Comparison of ENCODE assay signal across 8 cellular contexts in the genomic region with DNA sequence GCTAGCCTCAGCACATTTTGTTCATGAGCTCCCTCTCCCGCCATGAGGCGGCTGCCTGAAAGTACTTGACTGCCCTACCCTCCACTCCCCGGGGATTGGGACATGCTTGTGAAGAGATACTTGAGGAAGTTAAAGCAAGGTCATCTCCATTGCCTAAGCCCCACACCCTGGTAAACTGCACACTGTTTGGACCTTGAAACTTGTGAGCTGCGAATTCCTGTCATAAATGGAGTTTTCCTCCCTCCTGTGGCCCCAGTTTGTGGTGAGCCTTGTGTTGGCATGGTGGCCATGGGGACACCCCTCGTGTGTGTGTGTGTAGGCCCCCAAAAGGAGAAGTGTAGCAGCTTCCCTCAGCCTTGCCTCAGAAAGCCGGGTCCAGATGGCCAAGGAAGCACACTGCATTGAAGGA.
A peak's percentile ranks its signal among the peaks of the same experiment; 100 is the strongest.
DNase-seq lines count a peak whose midpoint lies in the region; ATAC-seq and TF ChIP-seq lines count a peak whose summit lies in the region.
"Had no signal": no experiment of that assay in that cellular context is flagged by ENCODE, and none has a peak within 500 bp of the region (broad histone marks: within the 10 kb centered on the region; RNA-seq: fewer than 3 reads in every experiment).

No MANE protein-coding gene starts in this region.

- H3K4me3 ChIP-seq in muscle layer of duodenum (ENCODE audit: low read depth in 1 of 2, low read length in 2 of 2) (no peak overlapping the region), uterus (no peak overlapping the region)

- peak; percentile 36 for ATAC-seq in esophagus mucosa
- ATAC-seq: stimulated activated effector memory CD8-positive, alpha-beta T cell treated with anti-CD3 and anti-CD28 coated beads, Interleukin-12 subunit alpha, Interleukin-12 subunit beta, amount 100 ng/mL, for 72 hours had no signal

- peaks cover 4 to 39% of the 10 kb centered on the region in 2 donors for H3K4me1 ChIP-seq in muscle layer of duodenum (ENCODE audit: control insufficient read depth in 1 of 2, insufficient read depth in 2 of 2, low read length in 2 of 2)
- peaks cover 12 to 23% of the 10 kb centered on the region in 2 donors for H3K4me1 ChIP-seq in uterus

- no peaks in the 10 kb centered on the region for H3K9me3 ChIP-seq in muscle layer of duodenum (ENCODE audit: control insufficient read depth in 1 of 2, low read length in 2 of 2)
- H3K9me3 ChIP-seq in uterus: no peaks in the 10 kb centered on the region

- DNase-seq in NOMO-1 treated with dmso at 0.1 percent for 144 hours (lab: John Stamatoyannopoulos, UW; ENCODE audit: unreplicated experiment) (peak; percentile 87), uterus (peak in 1 of 2 donors; percentile 59), GM03348 (ENCODE audit: low spot score) (no peak), T-helper 1 cell (no peak)
- no peak for DNase-seq in stimulated activated CD4-positive, alpha-beta T cell treated with anti-CD3 and anti-CD28 coated beads, Interleukin-2, amount 100 ng/mL, for 24 hours

- intact Hi-C loops in uterus (cut with DNase I; ENCODE audit: low total_unique reads): no loop called here

- TF ChIP-seq POLR2A in uterus (IDR thresholded peaks at IDR 0.05): no peak

- no peak for TF ChIP-seq CTCF in uterus (IDR thresholded peaks at IDR 0.05)

- H3K27ac ChIP-seq in muscle layer of duodenum (ENCODE audit: low read length) (peak overlapping the region; percentile 42), uterus (peak overlapping the region; percentile 78 to 84)

- H3K27me3 ChIP-seq in muscle layer of duodenum (ENCODE audit: low read depth, low read length): no peaks in the 10 kb centered on the region
- no peaks in the 10 kb centered on the region for H3K27me3 ChIP-seq in uterus

- H3K36me3 ChIP-seq in muscle layer of duodenum (ENCODE audit: control insufficient read depth in 1 of 2, insufficient read depth in 2 of 2, low read length in 2 of 2): no peaks in the 10 kb centered on the region
- H3K36me3 ChIP-seq in uterus: no peaks in the 10 kb centered on the region
